3 cellular contexts compared by ENCODE assay signal in the genomic region with DNA sequence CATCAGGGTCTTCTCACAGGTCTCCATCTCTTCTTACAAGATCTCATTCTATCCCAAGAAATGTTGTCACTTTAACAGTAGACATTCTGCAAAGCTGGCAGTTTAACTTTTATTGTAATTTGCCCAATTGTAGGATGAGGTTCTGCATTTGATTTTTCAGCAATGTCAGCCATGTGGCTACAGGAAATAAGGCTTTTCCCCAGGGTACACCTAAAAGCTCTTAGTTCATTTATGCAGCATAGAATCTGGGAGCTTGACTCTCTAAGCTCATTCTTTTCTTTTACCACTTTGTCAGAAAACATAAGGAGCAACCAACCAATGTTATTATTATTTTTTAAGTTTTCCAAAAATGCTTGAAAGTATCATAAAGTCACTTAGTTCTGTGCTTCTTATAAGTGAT.
"Had no signal": no experiment of that assay in that cellular context is flagged by ENCODE, and none has a peak within 500 bp of the region (broad histone marks: within the 10 kb centered on the region; RNA-seq: fewer than 3 reads in every experiment).

No MANE protein-coding gene starts in this region.

- H3K4me3 ChIP-seq: GM12878 had no signal

- ATAC-seq: GM12878 had no signal

- DNase-seq: GDM1, GF-D8 had no signal
